11 cellular contexts compared by ENCODE assay signal in genomic region chr11:4551346-4551979, GRCh38. TPM values are rescaled to one million over a fixed set of nuclear protein-coding genes. Genes with fewer than 3 reads are reported as not detected.
DNase-seq lines count a peak whose midpoint lies in the region; ATAC-seq and TF ChIP-seq lines count a peak whose summit lies in the region.
"Had no signal": no experiment of that assay in that cellular context is flagged by ENCODE, and none has a peak within 500 bp of the region (broad histone marks: within the 10 kb centered on the region; RNA-seq: fewer than 3 reads in every experiment).

No MANE protein-coding gene starts in this region.

- H3K79me2 ChIP-seq in OCI-LY7 (ENCODE audit: insufficient read depth, low read depth, low read length): no peaks in the 10 kb centered on the region

- peak; percentile 51 for TF ChIP-seq CTCF in AG04450 (IDR thresholded peaks at IDR 0.05; ENCODE audit: low read depth, low read length)
- TF ChIP-seq CTCF in GM12874 (IDR thresholded peaks at IDR 0.05; ENCODE audit: insufficient read depth, low read depth, low read length): peak; percentile 36; the same call in 1 of the 2 replicates
- peak; percentile 67 for TF ChIP-seq CTCF in OCI-LY7 (conservative IDR thresholded peaks at IDR 0.05; ENCODE audit: low read length)
- peak; percentile 18 for TF ChIP-seq CTCF in fibroblast of villous mesenchyme (IDR thresholded peaks at IDR 0.05; ENCODE audit: insufficient read depth, low read depth, low read length)

- H3K27ac ChIP-seq in AG04450 (ENCODE audit: low read depth, low read length): no peak overlapping the region
- no peak overlapping the region for H3K27ac ChIP-seq in OCI-LY7 (ENCODE audit: low read depth, low read length, poor library complexity, severe bottlenecking)
- H3K27ac ChIP-seq: esophagus muscularis mucosa had no signal

- CTCF ChIA-PET in AG04450 (lab: Charles Lee): interaction anchor here (0.6 to 4.6 kb wide), 10 partner anchors 11 to 369 kb away, joined by 3 to 33 read pairs (median 3); no protein-coding TSS in a partner anchor
- CTCF ChIA-PET in OCI-LY7 (lab: Charles Lee; ENCODE audit: unreplicated experiment): no interaction called here

- H3K4me3 ChIP-seq in AG04450 (ENCODE audit: low read depth, low read length): no peak overlapping the region
- no peak overlapping the region for H3K4me3 ChIP-seq in OCI-LY7 (ENCODE audit: low read depth, low read length, poor library complexity, severe bottlenecking)
- no peak overlapping the region for H3K4me3 ChIP-seq in fibroblast of villous mesenchyme (ENCODE audit: low read depth, low read length)
- H3K4me3 ChIP-seq: esophagus muscularis mucosa had no signal

- H3K36me3 ChIP-seq in OCI-LY7 (ENCODE audit: insufficient read depth, low read length): no peaks in the 10 kb centered on the region
- H3K36me3 ChIP-seq: esophagus muscularis mucosa had no signal

- no peaks in the 10 kb centered on the region for H3K9me3 ChIP-seq in AG04450 (ENCODE audit: control insufficient read depth, insufficient read depth, low read length)
- no peaks in the 10 kb centered on the region for H3K9me3 ChIP-seq in OCI-LY7 (ENCODE audit: low read length)

- no TSS peak for BruUV-seq in OCI-LY7 (replicated peaks; lab: Mats Ljungman, UMichigan)

- no peak overlapping the region for H3K4me2 ChIP-seq in OCI-LY7 (ENCODE audit: low read length)

- POLR2A ChIA-PET in AG04450 (lab: Yijun Ruan, JAX): no interaction called here
- POLR2A ChIA-PET in OCI-LY7 (lab: Charles Lee): no interaction called here

- no peak for DNase-seq in AG04450 (ENCODE audit: low read depth, low spot score)
- no peak for DNase-seq in OCI-LY7 (ENCODE audit: low spot score)
- DNase-seq in fibroblast of villous mesenchyme (ENCODE audit: low read depth): peak; percentile 3
- DNase-seq in Right ventricle myocardium superior: no peak
- DNase-seq in inferior parietal cortex (ENCODE audit: extremely low spot score): no peak
- DNase-seq in COLO668 (lab: John Stamatoyannopoulos, UW; ENCODE audit: unreplicated experiment): no peak
- DNase-seq: substantia nigra had no signal

- intact Hi-C loops in OCI-LY7 (cut with micrococcal nuclease; ENCODE audit: unreplicated experiment) (loop anchor here (1.0 kb wide), 1 partner anchor 364 kb away; no protein-coding TSS in a partner anchor), Right ventricle myocardium superior (cut with DNase I) (no loop called here)

- no peaks in the 10 kb centered on the region for H3K27me3 ChIP-seq in AG04450 (ENCODE audit: control insufficient read depth, insufficient read depth, low read length)

- no peak overlapping the region for H2AFZ ChIP-seq in OCI-LY7 (ENCODE audit: low read length)

- H3K4me1 ChIP-seq in OCI-LY7 (ENCODE audit: insufficient read depth, low read length, poor library complexity, severe bottlenecking): no peaks in the 10 kb centered on the region
- H3K4me1 ChIP-seq: esophagus muscularis mucosa had no signal

- H3K9me2 ChIP-seq in OCI-LY7 (ENCODE audit: insufficient read depth, low read length): no peaks in the 10 kb centered on the region

- ATAC-seq in Right ventricle myocardium superior (ENCODE audit: poor library complexity): no peak
- ATAC-seq in HG03442 (IDR thresholded peaks at IDR 0.05; ENCODE audit: unreplicated experiment): no peak
- ATAC-seq: activated naive CD4-positive, alpha-beta T cell treated with anti-CD3 and anti-CD28 coated beads, Interleukin-2, amount 50 U/mL, for 72 hours had no signal

- no peaks in the 10 kb centered on the region for H4K20me1 ChIP-seq in OCI-LY7 (ENCODE audit: insufficient read depth, low read length)

RNA-seq across cellular contexts. Expression of gene OR52M1, which starts 6.5 kb away (rescaled TPM):
- polyA plus RNA-seq in AG04450 (2011; rRNA removed): not detected in 2 replicates
- polyA minus RNA-seq in AG04450 (2011; rRNA and poly(A)+ RNA removed): not detected in 2 replicates
- not detected in 2 replicates for total RNA-seq in OCI-LY7 (2014; rRNA removed; shearing (Covaris generic))
- total RNA-seq in OCI-LY7 (2022) (not detected in 2 replicates), fibroblast of villous mesenchyme (not detected in 2 replicates), Right ventricle myocardium superior (not detected)
- total RNA-seq: activated naive CD4-positive, alpha-beta T cell treated with anti-CD3 and anti-CD28 coated beads, Interleukin-2, amount 50 U/mL, for 72 hours; esophagus muscularis mucosa had no signal

RNA-seq across cellular contexts. Expression of gene OR52I2, which starts 30.1 kb away (rescaled TPM):
- not detected in 2 replicates for polyA plus RNA-seq in AG04450 (2011; rRNA removed)
- not detected in 2 replicates for polyA minus RNA-seq in AG04450 (2011; rRNA and poly(A)+ RNA removed)
- total RNA-seq in OCI-LY7 (2014; rRNA removed; shearing (Covaris generic)): not detected in 2 replicates
- total RNA-seq in OCI-LY7 (2022) (not detected in 2 replicates), fibroblast of villous mesenchyme (not detected in 2 replicates), Right ventricle myocardium superior (not detected)
- total RNA-seq: activated naive CD4-positive, alpha-beta T cell treated with anti-CD3 and anti-CD28 coated beads, Interleukin-2, amount 50 U/mL, for 72 hours; esophagus muscularis mucosa had no signal

RNA-seq across cellular contexts. Expression of gene OR52I1, which starts 42.4 kb away (rescaled TPM):
- not detected in 2 replicates for polyA plus RNA-seq in AG04450 (2011; rRNA removed)
- polyA minus RNA-seq in AG04450 (2011; rRNA and poly(A)+ RNA removed): not detected in 2 replicates
- not detected in 2 replicates for total RNA-seq in OCI-LY7 (2014; rRNA removed; shearing (Covaris generic))
- not detected in 2 replicates for total RNA-seq in OCI-LY7 (2022)
- under 0.01 TPM in 1 of 2 replicates, not detected in the other for total RNA-seq in fibroblast of villous mesenchyme
- not detected for total RNA-seq in Right ventricle myocardium superior
- total RNA-seq: activated naive CD4-positive, alpha-beta T cell treated with anti-CD3 and anti-CD28 coated beads, Interleukin-2, amount 50 U/mL, for 72 hours; esophagus muscularis mucosa had no signal

RNA-seq across cellular contexts. Expression of gene TRIM68, which starts 56.6 kb away (rescaled TPM):
- polyA plus RNA-seq in AG04450 (2011; rRNA removed): 6.4 and 6.9 TPM in 2 replicates
- polyA minus RNA-seq in AG04450 (2011; rRNA and poly(A)+ RNA removed): 7.0 and 7.3 TPM in 2 replicates
- 10.4 and 13.2 TPM in 2 replicates for total RNA-seq in OCI-LY7 (2014; rRNA removed; shearing (Covaris generic))
- total RNA-seq in OCI-LY7 (2022) (11.9 and 15.8 TPM in 2 replicates), fibroblast of villous mesenchyme (9.3 and 12.1 TPM in 2 replicates), Right ventricle myocardium superior (11.0 TPM)
